ENCODE assay signal across 23 cellular contexts in genomic region chr2:758073-758820, GRCh38.
"Had no signal": no experiment of that assay in that cellular context is flagged by ENCODE, and none has a peak within 500 bp of the region (broad histone marks: within the 10 kb centered on the region; RNA-seq: fewer than 3 reads in every experiment).

No MANE protein-coding gene starts in this region.

- ATAC-seq: activated naive CD4-positive, alpha-beta T cell treated with anti-CD3 and anti-CD28 coated beads, Interleukin-2, amount 50 U/mL, for 72 hours; activated T-cell treated with anti-CD3 and anti-CD28 coated beads, Interleukin-2, amount 50 U/mL, for 72 hours; heart left ventricle; natural killer cell treated with Interleukin-12 subunit alpha and Interleukin-12 subunit beta and Interleukin-15 and Interleukin-18, amount 100 ng/mL, for 72 hours; pancreas; sciatic nerve; stimulated activated effector memory CD8-positive, alpha-beta T cell treated with anti-CD3 and anti-CD28 coated beads, Interleukin-12 subunit alpha, Interleukin-12 subunit beta, amount 100 ng/mL, for 72 hours had no signal

- H3K27ac ChIP-seq: breast epithelium, heart left ventricle, pancreas, prostate gland, skin epidermis, upper lobe of left lung, vagina had no signal

- H3K4me1 ChIP-seq: breast epithelium, heart left ventricle, pancreas, prostate gland, upper lobe of left lung, vagina had no signal

- H3K9me3 ChIP-seq: breast epithelium, pancreas, prostate gland, upper lobe of left lung, vagina had no signal

- H3K4me3 ChIP-seq: breast epithelium, heart left ventricle, pancreas, prostate gland, skin epidermis, upper lobe of left lung, vagina had no signal

- H3K27me3 ChIP-seq: breast epithelium, pancreas, upper lobe of left lung, vagina had no signal

- H3K36me3 ChIP-seq: breast epithelium, heart left ventricle, pancreas, prostate gland, upper lobe of left lung, vagina had no signal

- DNase-seq: activated B cell treated with CpG ODN at 0.5 μM for 24 hours; activated CD4-positive, alpha-beta T cell treated with anti-CD3 and anti-CD28 coated beads, Interleukin-2, amount 50 U/mL, for 4 hours; activated naive CD4-positive, alpha-beta T cell; activated T-cell treated with anti-CD3 and anti-CD28 coated beads for 4 hours; activated T-cell treated with anti-CD3 and anti-CD28 coated beads, Interleukin-2, amount 50 U/mL, for 72 hours; central memory CD4-positive, alpha-beta T cell; foreskin fibroblast; heart left ventricle; pancreas; retina; stimulated activated CD4-positive, alpha-beta T cell treated with anti-CD3 and anti-CD28 coated beads, Interleukin-12 subunit alpha, Interleukin-12 subunit beta, amount 100 ng/mL, for 4 hours; stimulated activated CD4-positive, alpha-beta T cell treated with anti-CD3 and anti-CD28 coated beads, Interleukin-4, amount 100 ng/mL, for 1 hour; substantia nigra; T-helper 2 cell had no signal
